ENCODE assay signal across 12 cellular contexts in the genomic region with DNA sequence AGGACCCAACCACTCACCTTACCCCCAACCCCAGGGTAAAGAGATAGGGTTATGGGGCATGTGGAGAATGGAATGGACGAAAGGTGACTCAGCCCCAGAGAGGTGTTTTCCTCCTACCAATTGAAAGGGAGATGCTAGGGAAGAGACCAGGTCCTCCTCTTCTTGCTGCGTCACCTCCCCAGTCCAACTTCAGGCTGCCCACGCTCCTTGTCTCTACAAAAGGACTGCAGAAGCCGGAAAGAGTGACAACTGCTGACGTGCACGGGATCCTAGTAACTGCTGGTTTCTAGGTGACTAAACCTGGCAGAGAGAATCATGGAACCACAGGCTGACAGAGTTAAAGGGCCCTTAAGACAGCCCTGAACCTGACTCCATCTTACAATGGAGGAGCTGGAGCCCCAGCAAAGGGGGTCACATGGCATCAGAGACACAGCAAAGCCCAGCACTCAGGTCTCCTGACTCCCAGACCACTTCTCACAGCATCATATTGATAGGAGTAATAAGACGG. TPM values are rescaled to one million over a fixed set of nuclear protein-coding genes. Genes with fewer than 3 reads are reported as not detected.
DNase-seq lines count a peak whose midpoint lies in the region; ATAC-seq and TF ChIP-seq lines count a peak whose summit lies in the region.
"Had no signal": no experiment of that assay in that cellular context is flagged by ENCODE, and none has a peak within 500 bp of the region (broad histone marks: within the 10 kb centered on the region; RNA-seq: fewer than 3 reads in every experiment).

No MANE protein-coding gene starts in this region.

- H3K27ac ChIP-seq in CD4-positive, alpha-beta T cell (ENCODE audit: low read depth, low read length), result no peak overlapping the region
- H3K27ac ChIP-seq: HL-60, SJSA1 had no signal

- H3K36me3 Mint-ChIP-seq in CD4-positive, alpha-beta T cell (ENCODE audit: low read depth), result peaks cover 3% of the 10 kb centered on the region
- peaks cover 3 to 18% (median 4%) of the 10 kb centered on the region in 3 donors for H3K36me3 Mint-ChIP-seq in immature natural killer cell
- peaks cover 15% of the 10 kb centered on the region for H3K36me3 Mint-ChIP-seq in activated naive CD4-positive, alpha-beta T cell treated with anti-CD3 and anti-CD28 coated beads, Interleukin-2, amount 10 ng/mL, durations not matched to agents 7 days and 5 days

- H3K9me3 ChIP-seq in CD4-positive, alpha-beta T cell (ENCODE audit: control insufficient read depth, low read length), result no peaks in the 10 kb centered on the region
- H3K9me3 ChIP-seq in mucosa of descending colon, result no peaks in the 10 kb centered on the region
- H3K9me3 ChIP-seq: SJSA1 had no signal

- TF ChIP-seq CTCF in CD4-positive, alpha-beta T cell (IDR thresholded peaks at IDR 0.05), result no peak
- no peak for TF ChIP-seq CTCF in astrocyte of the spinal cord (IDR thresholded peaks at IDR 0.05; ENCODE audit: low read depth, low read length)
- no peak for TF ChIP-seq CTCF in mucosa of descending colon (IDR thresholded peaks at IDR 0.05)

- no peaks in the 10 kb centered on the region for H3K27me3 ChIP-seq in CD4-positive, alpha-beta T cell (ENCODE audit: control insufficient read depth, insufficient read depth, low read length)
- H3K27me3 ChIP-seq: SJSA1 had no signal

- H3K36me3 ChIP-seq in mucosa of descending colon (ENCODE audit: low read depth), result no peaks in the 10 kb centered on the region

- H3K4me3 Mint-ChIP-seq in CD4-positive, alpha-beta T cell, result no peak overlapping the region
- H3K4me3 Mint-ChIP-seq in immature natural killer cell, result peak overlapping the region in 3 of 5 donors; percentile 1 to 31 (median 13)
- no peak overlapping the region for H3K4me3 Mint-ChIP-seq in activated naive CD4-positive, alpha-beta T cell treated with anti-CD3 and anti-CD28 coated beads, Interleukin-2, amount 10 ng/mL, durations not matched to agents 7 days and 5 days
- H3K4me3 Mint-ChIP-seq: CD8-positive, alpha-beta T cell had no signal

- H3K27ac Mint-ChIP-seq in CD4-positive, alpha-beta T cell, result no peak overlapping the region
- H3K27ac Mint-ChIP-seq in immature natural killer cell, result no peak overlapping the region
- H3K27ac Mint-ChIP-seq in activated naive CD4-positive, alpha-beta T cell treated with anti-CD3 and anti-CD28 coated beads, Interleukin-2, amount 10 ng/mL, durations not matched to agents 7 days and 5 days, result no peak overlapping the region
- H3K27ac Mint-ChIP-seq: CD8-positive, alpha-beta T cell had no signal

- no peaks in the 10 kb centered on the region for H3K27me3 Mint-ChIP-seq in CD4-positive, alpha-beta T cell
- peaks cover 2% of the 10 kb centered on the region in 3 donors for H3K27me3 Mint-ChIP-seq in immature natural killer cell (ENCODE audit: low read depth in 3 of 3)
- peaks cover 31% of the 10 kb centered on the region for H3K27me3 Mint-ChIP-seq in activated naive CD4-positive, alpha-beta T cell treated with anti-CD3 and anti-CD28 coated beads, Interleukin-2, amount 10 ng/mL, durations not matched to agents 7 days and 5 days

- CTCF ChIA-PET in CD4-positive, alpha-beta T cell (lab: Charles Lee), result interaction anchor here (0.6 kb wide), 1 partner anchor 202 kb away, joined by 5 read pairs; no protein-coding TSS in a partner anchor
- CTCF ChIA-PET in activated naive CD4-positive, alpha-beta T cell treated with anti-CD3 and anti-CD28 coated beads, Interleukin-2, amount 10 ng/mL, durations not matched to agents 7 days and 5 days (lab: Charles Lee), result no interaction called here

- intact Hi-C loops in CD4-positive, alpha-beta T cell (cut with DNase I, micrococcal nuclease), result no loop called here
- intact Hi-C loops in mucosa of descending colon (cut with DNase I, micrococcal nuclease), result no loop called here

- H3K4me1 ChIP-seq in mucosa of descending colon (ENCODE audit: low read depth), result no peaks in the 10 kb centered on the region

- in situ Hi-C loops in astrocyte of the spinal cord (cut with HindIII; ENCODE audit: low sequenced_read_pairs), result no loop called here

- peaks cover 39% of the 10 kb centered on the region for H3K4me1 Mint-ChIP-seq in CD4-positive, alpha-beta T cell (ENCODE audit: low read depth)
- H3K4me1 Mint-ChIP-seq in immature natural killer cell, result peaks cover 21 to 24% of the 10 kb centered on the region in 2 donors
- H3K4me1 Mint-ChIP-seq in activated naive CD4-positive, alpha-beta T cell treated with anti-CD3 and anti-CD28 coated beads, Interleukin-2, amount 10 ng/mL, durations not matched to agents 7 days and 5 days, result peaks cover 11% of the 10 kb centered on the region

- no peaks in the 10 kb centered on the region for H3K9me3 Mint-ChIP-seq in CD4-positive, alpha-beta T cell
- H3K9me3 Mint-ChIP-seq in immature natural killer cell, result no peaks in the 10 kb centered on the region
- no peaks in the 10 kb centered on the region for H3K9me3 Mint-ChIP-seq in activated naive CD4-positive, alpha-beta T cell treated with anti-CD3 and anti-CD28 coated beads, Interleukin-2, amount 10 ng/mL, durations not matched to agents 7 days and 5 days
- H3K9me3 Mint-ChIP-seq: CD8-positive, alpha-beta T cell had no signal

- DNase-seq in CD4-positive, alpha-beta T cell, result no peak
- DNase-seq in astrocyte of the spinal cord (ENCODE audit: low read depth, low spot score) (peak; percentile 21), immature natural killer cell (no peak), pulmonary artery endothelial cell (ENCODE audit: low read depth, low spot score) (peak; percentile 50), mucosa of descending colon (no peak), NCI-H2171 treated with DMSO at 0.1 percent for 48 hours (lab: John Stamatoyannopoulos, UW) (no peak)
- no peak for DNase-seq in activated naive CD4-positive, alpha-beta T cell treated with anti-CD3 and anti-CD28 coated beads, Interleukin-2, amount 10 ng/mL, durations not matched to agents 7 days and 5 days
- DNase-seq: CD8-positive, alpha-beta T cell; NCI-H2081 treated with DMSO at 0.1 percent for 48 hours had no signal

- H3K4me3 ChIP-seq in astrocyte of the spinal cord (ENCODE audit: low read depth, low read length), result no peak overlapping the region
- H3K4me3 ChIP-seq in mucosa of descending colon, result no peak overlapping the region
- H3K4me3 ChIP-seq: SJSA1 had no signal

- POLR2A ChIA-PET in CD4-positive, alpha-beta T cell (lab: Charles Lee), result no interaction called here

- peak; percentile 26 for ATAC-seq in CD4-positive, alpha-beta T cell (ENCODE audit: poor library complexity)
- ATAC-seq in HG02981 (IDR thresholded peaks at IDR 0.05; ENCODE audit: unreplicated experiment) (no peak), mucosa of descending colon (no peak)
- ATAC-seq: CD8-positive, alpha-beta T cell had no signal

RNA-seq across cellular contexts. Expression of a gene that starts 2.2 kb away (rescaled TPM):
- under 1 TPM in 1 of 2 experiments, not detected in 1; 0.58 TPM for total RNA-seq in CD4-positive, alpha-beta T cell
- polyA plus RNA-seq in immature natural killer cell, result under 1 TPM in 1 of 3 donors, not detected in 2; 0.96 TPM
- total RNA-seq in pulmonary artery endothelial cell (6.3 and 8.5 TPM in 2 replicates), mucosa of descending colon (100 to 1,000 TPM in 2 of 3 donors, 10 to 100 TPM in 1; 44.6 to 460 (median 147) TPM)
- total RNA-seq: CD8-positive, alpha-beta T cell had no signal

RNA-seq across cellular contexts. Expression of a gene that starts 58.3 kb away (rescaled TPM):
- 100 to 1,000 TPM; 110 to 115 TPM for total RNA-seq in CD4-positive, alpha-beta T cell
- 10 to 100 TPM; 21.8 to 62.4 (median 40.2) TPM for polyA plus RNA-seq in immature natural killer cell
- total RNA-seq in pulmonary artery endothelial cell (87.9 and 93.7 TPM in 2 replicates), mucosa of descending colon (100 to 1,000 TPM; 140 to 218 (median 156) TPM)

Comparison
In these comparisons a context has a peak if more than half of its experiments do, and no peak if none do; other contexts are left out.
1. DNase-seq: peak in astrocyte of the spinal cord (single experiment) and pulmonary artery endothelial cell (single experiment); none in CD4-positive, alpha-beta T cell (0 of 10), immature natural killer cell (0 of 3), activated naive CD4-positive, alpha-beta T cell treated with anti-CD3 and anti-CD28 coated beads, Interleukin-2, amount 10 ng/mL, durations not matched to agents 7 days and 5 days (single experiment), mucosa of descending colon (0 of 3) and NCI-H2171 treated with DMSO at 0.1 percent for 48 hours (single experiment).
2. H3K4me3 Mint-ChIP-seq: peak in immature natural killer cell (3 of 5); none in CD4-positive, alpha-beta T cell (single experiment) and activated naive CD4-positive, alpha-beta T cell treated with anti-CD3 and anti-CD28 coated beads, Interleukin-2, amount 10 ng/mL, durations not matched to agents 7 days and 5 days (single experiment).